8 cellular contexts compared by ENCODE assay signal in genomic region chr5:88269222-88269771, GRCh38. TPM values are rescaled to one million over a fixed set of nuclear protein-coding genes. Genes with fewer than 3 reads are reported as not detected.
DNase-seq lines count a peak whose midpoint lies in the region; ATAC-seq and TF ChIP-seq lines count a peak whose summit lies in the region.

No MANE protein-coding gene starts in this region.

- H3K27ac Mint-ChIP-seq in Calu3 (ENCODE audit: unreplicated experiment) = peak overlapping the region; percentile 94

- H3K27me3 ChIP-seq in colonic mucosa (no peaks in the 10 kb centered on the region), lung (ENCODE audit: control insufficient read depth, insufficient read depth) (no peaks in the 10 kb centered on the region), thoracic aorta (replicated peaks; ENCODE audit: insufficient read depth) (no peaks in the 10 kb centered on the region)

- H3K9me3 ChIP-seq in colonic mucosa (no peaks in the 10 kb centered on the region), lung (ENCODE audit: control insufficient read depth in 2 of 2, insufficient read depth in 1 of 2, low read length in 1 of 2) (no peaks in the 10 kb centered on the region), thoracic aorta (no peaks in the 10 kb centered on the region)

- H3K4me1 ChIP-seq in colonic mucosa (no peaks in the 10 kb centered on the region), lung (ENCODE audit: control insufficient read depth in 2 of 2, insufficient read depth in 2 of 2, low read length in 2 of 2) (peaks cover 4 to 21% of the 10 kb centered on the region in 2 donors), thoracic aorta (ENCODE audit: control insufficient read depth in 1 of 2, low read depth in 2 of 2) (peaks cover 16 to 31% of the 10 kb centered on the region in 2 donors)

- DNase-seq in Calu3 = peak; percentile 22
- DNase-seq in colonic mucosa = peak; percentile 17
- DNase-seq in lung (ENCODE audit: low spot score) = no peak
- no peak for DNase-seq in thoracic aorta (ENCODE audit: low spot score)
- no peak for DNase-seq in NK-92 (lab: John Stamatoyannopoulos, UW; ENCODE audit: unreplicated experiment)

- H3K4me3 ChIP-seq in colonic mucosa (peak overlapping the region; percentile 61), lung (peak overlapping the region; percentile 73), thoracic aorta (peak overlapping the region; percentile 84)

- H3K36me3 Mint-ChIP-seq in Calu3 (ENCODE audit: insufficient read depth, unreplicated experiment) = peaks cover 53% of the 10 kb centered on the region

- H3K9ac ChIP-seq in colonic mucosa (ENCODE audit: low read depth in 2 of 2, low read length in 2 of 2) = peak overlapping the region; percentile 44 to 75

- peaks cover 32% of the 10 kb centered on the region for H3K4me1 Mint-ChIP-seq in Calu3 (ENCODE audit: low read depth, unreplicated experiment)

- TF ChIP-seq CTCF in Calu3 (IDR thresholded peaks at IDR 0.05; ENCODE audit: unreplicated experiment) (no peak), colonic mucosa (IDR thresholded peaks at IDR 0.05) (no peak), lung (IDR thresholded peaks at IDR 0.05; ENCODE audit: control extremely low read depth, extremely low read depth) (no peak), thoracic aorta (IDR thresholded peaks at IDR 0.05) (no peak)

- CTCF ChIA-PET in Calu3 (lab: Charles Lee) = interaction anchor here (0.8 to 1.2 kb wide), 2 partner anchors 392 to 422 kb away, joined by 3 to 4 read pairs; no protein-coding TSS in a partner anchor

- H3K4me3 Mint-ChIP-seq in Calu3 (ENCODE audit: low read depth, unreplicated experiment) = peak overlapping the region; percentile 98

- H3K36me3 ChIP-seq in colonic mucosa (no peaks in the 10 kb centered on the region), lung (ENCODE audit: control insufficient read depth in 2 of 2, insufficient read depth in 2 of 2, low read length in 2 of 2) (peaks cover 2 to 6% of the 10 kb centered on the region in 2 donors), thoracic aorta (no peaks in the 10 kb centered on the region)

- peak overlapping the region; percentile 72 for H3K27ac ChIP-seq in colonic mucosa
- peak overlapping the region; percentile 68 to 77 for H3K27ac ChIP-seq in lung (ENCODE audit: low read depth in 1 of 2, low read length in 1 of 2)
- no peak overlapping the region for H3K27ac ChIP-seq in thoracic aorta

- no TSS peak for BruUV-seq in Calu3 (replicated peaks; lab: Mats Ljungman, UMichigan)

- H3K27me3 Mint-ChIP-seq in Calu3 (ENCODE audit: unreplicated experiment) = no peaks in the 10 kb centered on the region

- intact Hi-C loops in Calu3 (cut with micrococcal nuclease; ENCODE audit: unreplicated experiment) (loop anchor here (2.0 to 10.0 kb wide), 3 partner anchors 126 to 484 kb away; no protein-coding TSS in a partner anchor), colonic mucosa (cut with DNase I) (no loop called here)

- WGBS in lung, 2 donors = 9 to 14% methylated on average over 16 of the region's 16 CpGs

- peak; percentile 3 for ATAC-seq in GM19328 (IDR thresholded peaks at IDR 0.05; ENCODE audit: unreplicated experiment)
- peak; percentile 14 for ATAC-seq in HG03342 (IDR thresholded peaks at IDR 0.05; ENCODE audit: unreplicated experiment)
- ATAC-seq in SK-N-SH treated with all-trans-retinoic acid at 6 μM for 48 hours = peak; percentile 66
- ATAC-seq in lung (ENCODE audit: insufficient read depth, low FRiP score) = peak; percentile 4
- ATAC-seq in thoracic aorta (ENCODE audit: insufficient number of reproducible peaks, low FRiP score, low read depth) = no peak

- H3K9me3 Mint-ChIP-seq in Calu3 (ENCODE audit: low read depth, unreplicated experiment) = no peaks in the 10 kb centered on the region

TF ChIP-seq in SK-N-SH treated with all-trans-retinoic acid at 6 μM for 48 hours, 23 proteins besides CTCF, POLR2A, EP300 and RAD21:
- no peak for TF ChIP-seq RARB (CRISPR knock-in tag; IDR thresholded peaks at IDR 0.05)
- no peak for TF ChIP-seq GLIS3 (CRISPR knock-in tag; IDR thresholded peaks at IDR 0.05)
- no peak for TF ChIP-seq OSR1 (CRISPR knock-in tag; IDR thresholded peaks at IDR 0.05)
- TF ChIP-seq ZNF565 (CRISPR knock-in tag; conservative IDR thresholded peaks at IDR 0.05; ENCODE audit: low read depth) = no peak
- no peak for TF ChIP-seq TCF4 (CRISPR knock-in tag; IDR thresholded peaks at IDR 0.05; ENCODE audit: borderline replicate concordance)
- no peak for TF ChIP-seq ZFP3 (CRISPR knock-in tag; IDR thresholded peaks at IDR 0.05)
- TF ChIP-seq SNAI2 (CRISPR knock-in tag; IDR thresholded peaks at IDR 0.05) = no peak
- TF ChIP-seq, protein P1, sequence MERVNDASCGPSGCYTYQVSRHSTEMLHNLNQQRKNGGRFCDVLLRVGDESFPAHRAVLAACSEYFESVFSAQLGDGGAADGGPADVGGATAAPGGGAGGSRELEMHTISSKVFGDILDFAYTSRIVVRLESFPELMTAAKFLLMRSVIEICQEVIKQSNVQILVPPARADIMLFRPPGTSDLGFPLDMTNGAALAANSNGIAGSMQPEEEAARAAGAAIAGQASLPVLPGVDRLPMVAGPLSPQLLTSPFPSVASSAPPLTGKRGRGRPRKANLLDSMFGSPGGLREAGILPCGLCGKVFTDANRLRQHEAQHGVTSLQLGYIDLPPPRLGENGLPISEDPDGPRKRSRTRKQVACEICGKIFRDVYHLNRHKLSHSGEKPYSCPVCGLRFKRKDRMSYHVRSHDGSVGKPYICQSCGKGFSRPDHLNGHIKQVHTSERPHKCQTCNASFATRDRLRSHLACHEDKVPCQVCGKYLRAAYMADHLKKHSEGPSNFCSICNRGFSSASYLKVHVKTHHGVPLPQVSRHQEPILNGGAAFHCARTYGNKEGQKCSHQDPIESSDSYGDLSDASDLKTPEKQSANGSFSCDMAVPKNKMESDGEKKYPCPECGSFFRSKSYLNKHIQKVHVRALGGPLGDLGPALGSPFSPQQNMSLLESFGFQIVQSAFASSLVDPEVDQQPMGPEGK (CRISPR knock-in tag; IDR thresholded peaks at IDR 0.05; ENCODE audit: borderline replicate concordance) = no peak
- no peak for TF ChIP-seq ARNTL (CRISPR knock-in tag; IDR thresholded peaks at IDR 0.05; ENCODE audit: borderline replicate concordance, low read depth)
- TF ChIP-seq ZNF8 (CRISPR knock-in tag; IDR thresholded peaks at IDR 0.05) = no peak
- TF ChIP-seq POU6F1 (CRISPR knock-in tag; IDR thresholded peaks at IDR 0.05; ENCODE audit: borderline replicate concordance, low read depth) = no peak
- no peak for TF ChIP-seq CSRNP3 (CRISPR knock-in tag; IDR thresholded peaks at IDR 0.05)
- no peak for TF ChIP-seq ESRRG (CRISPR knock-in tag; IDR thresholded peaks at IDR 0.05)
- no peak for TF ChIP-seq ZNF70 (CRISPR knock-in tag; IDR thresholded peaks at IDR 0.05)
- no peak for TF ChIP-seq BACH2 (CRISPR knock-in tag; IDR thresholded peaks at IDR 0.05; ENCODE audit: borderline replicate concordance)
- no peak for TF ChIP-seq ISL1 (CRISPR knock-in tag; IDR thresholded peaks at IDR 0.05)

RNA-seq across cellular contexts. Expression of gene TMEM161B, which starts 0.7 kb away (rescaled TPM):
- 34.1 and 35.7 TPM in 2 replicates for total RNA-seq in Calu3 (2022)
- total RNA-seq in colonic mucosa = 10 to 100 TPM; 18.6 to 20.8 TPM
- 10 to 100 TPM; 12.4 to 48.4 TPM for total RNA-seq in lung
- 1 to 10 TPM; 5.2 to 6.9 TPM for polyA plus RNA-seq in lung
- total RNA-seq in thoracic aorta = 10 to 100 TPM in 1 of 2 donors, 1 to 10 TPM in 1; 9.7 to 19.5 TPM

Comparison
In these comparisons a context has a peak if more than half of its experiments do, and no peak if none do; other contexts are left out.
1. DNase-seq: peak in Calu3 (single experiment) and colonic mucosa (single experiment); none in lung (single experiment), thoracic aorta (single experiment) and NK-92 (single experiment).
2. H3K27ac ChIP-seq: peak in colonic mucosa (single experiment) and lung (2 of 2); none in thoracic aorta (0 of 2).
3. Peak in every context shown above with its lines, with median percentiles within 50 percentile points of each other: H3K4me3 ChIP-seq.